Comparison of ENCODE assay signal across 1 cellular context in the genomic region with DNA sequence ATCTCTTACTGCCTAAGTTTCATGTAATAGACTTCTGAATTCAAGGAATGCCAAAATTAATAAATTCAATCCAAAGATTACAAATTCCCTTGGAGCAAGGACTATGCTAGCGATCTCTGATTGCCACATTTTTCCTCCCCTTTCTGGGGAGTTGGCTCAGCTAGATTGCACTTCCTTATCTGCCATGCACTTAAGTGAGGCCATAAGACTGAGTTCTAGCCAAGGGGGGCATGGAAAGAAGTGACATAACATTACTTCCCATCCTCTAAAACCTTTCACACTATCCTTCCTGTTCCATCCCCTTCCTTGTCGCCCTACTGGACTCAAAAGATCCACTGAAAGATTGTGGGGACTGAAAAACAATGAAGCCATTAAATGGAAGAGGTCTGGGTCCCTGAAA.
TF ChIP-seq lines count a peak whose summit lies in the region.

No MANE protein-coding gene starts in this region.

TF ChIP-seq in GM23338, 12 proteins besides CTCF, POLR2A, EP300 and RAD21 (continued from another document):
- TF ChIP-seq, protein P1, sequence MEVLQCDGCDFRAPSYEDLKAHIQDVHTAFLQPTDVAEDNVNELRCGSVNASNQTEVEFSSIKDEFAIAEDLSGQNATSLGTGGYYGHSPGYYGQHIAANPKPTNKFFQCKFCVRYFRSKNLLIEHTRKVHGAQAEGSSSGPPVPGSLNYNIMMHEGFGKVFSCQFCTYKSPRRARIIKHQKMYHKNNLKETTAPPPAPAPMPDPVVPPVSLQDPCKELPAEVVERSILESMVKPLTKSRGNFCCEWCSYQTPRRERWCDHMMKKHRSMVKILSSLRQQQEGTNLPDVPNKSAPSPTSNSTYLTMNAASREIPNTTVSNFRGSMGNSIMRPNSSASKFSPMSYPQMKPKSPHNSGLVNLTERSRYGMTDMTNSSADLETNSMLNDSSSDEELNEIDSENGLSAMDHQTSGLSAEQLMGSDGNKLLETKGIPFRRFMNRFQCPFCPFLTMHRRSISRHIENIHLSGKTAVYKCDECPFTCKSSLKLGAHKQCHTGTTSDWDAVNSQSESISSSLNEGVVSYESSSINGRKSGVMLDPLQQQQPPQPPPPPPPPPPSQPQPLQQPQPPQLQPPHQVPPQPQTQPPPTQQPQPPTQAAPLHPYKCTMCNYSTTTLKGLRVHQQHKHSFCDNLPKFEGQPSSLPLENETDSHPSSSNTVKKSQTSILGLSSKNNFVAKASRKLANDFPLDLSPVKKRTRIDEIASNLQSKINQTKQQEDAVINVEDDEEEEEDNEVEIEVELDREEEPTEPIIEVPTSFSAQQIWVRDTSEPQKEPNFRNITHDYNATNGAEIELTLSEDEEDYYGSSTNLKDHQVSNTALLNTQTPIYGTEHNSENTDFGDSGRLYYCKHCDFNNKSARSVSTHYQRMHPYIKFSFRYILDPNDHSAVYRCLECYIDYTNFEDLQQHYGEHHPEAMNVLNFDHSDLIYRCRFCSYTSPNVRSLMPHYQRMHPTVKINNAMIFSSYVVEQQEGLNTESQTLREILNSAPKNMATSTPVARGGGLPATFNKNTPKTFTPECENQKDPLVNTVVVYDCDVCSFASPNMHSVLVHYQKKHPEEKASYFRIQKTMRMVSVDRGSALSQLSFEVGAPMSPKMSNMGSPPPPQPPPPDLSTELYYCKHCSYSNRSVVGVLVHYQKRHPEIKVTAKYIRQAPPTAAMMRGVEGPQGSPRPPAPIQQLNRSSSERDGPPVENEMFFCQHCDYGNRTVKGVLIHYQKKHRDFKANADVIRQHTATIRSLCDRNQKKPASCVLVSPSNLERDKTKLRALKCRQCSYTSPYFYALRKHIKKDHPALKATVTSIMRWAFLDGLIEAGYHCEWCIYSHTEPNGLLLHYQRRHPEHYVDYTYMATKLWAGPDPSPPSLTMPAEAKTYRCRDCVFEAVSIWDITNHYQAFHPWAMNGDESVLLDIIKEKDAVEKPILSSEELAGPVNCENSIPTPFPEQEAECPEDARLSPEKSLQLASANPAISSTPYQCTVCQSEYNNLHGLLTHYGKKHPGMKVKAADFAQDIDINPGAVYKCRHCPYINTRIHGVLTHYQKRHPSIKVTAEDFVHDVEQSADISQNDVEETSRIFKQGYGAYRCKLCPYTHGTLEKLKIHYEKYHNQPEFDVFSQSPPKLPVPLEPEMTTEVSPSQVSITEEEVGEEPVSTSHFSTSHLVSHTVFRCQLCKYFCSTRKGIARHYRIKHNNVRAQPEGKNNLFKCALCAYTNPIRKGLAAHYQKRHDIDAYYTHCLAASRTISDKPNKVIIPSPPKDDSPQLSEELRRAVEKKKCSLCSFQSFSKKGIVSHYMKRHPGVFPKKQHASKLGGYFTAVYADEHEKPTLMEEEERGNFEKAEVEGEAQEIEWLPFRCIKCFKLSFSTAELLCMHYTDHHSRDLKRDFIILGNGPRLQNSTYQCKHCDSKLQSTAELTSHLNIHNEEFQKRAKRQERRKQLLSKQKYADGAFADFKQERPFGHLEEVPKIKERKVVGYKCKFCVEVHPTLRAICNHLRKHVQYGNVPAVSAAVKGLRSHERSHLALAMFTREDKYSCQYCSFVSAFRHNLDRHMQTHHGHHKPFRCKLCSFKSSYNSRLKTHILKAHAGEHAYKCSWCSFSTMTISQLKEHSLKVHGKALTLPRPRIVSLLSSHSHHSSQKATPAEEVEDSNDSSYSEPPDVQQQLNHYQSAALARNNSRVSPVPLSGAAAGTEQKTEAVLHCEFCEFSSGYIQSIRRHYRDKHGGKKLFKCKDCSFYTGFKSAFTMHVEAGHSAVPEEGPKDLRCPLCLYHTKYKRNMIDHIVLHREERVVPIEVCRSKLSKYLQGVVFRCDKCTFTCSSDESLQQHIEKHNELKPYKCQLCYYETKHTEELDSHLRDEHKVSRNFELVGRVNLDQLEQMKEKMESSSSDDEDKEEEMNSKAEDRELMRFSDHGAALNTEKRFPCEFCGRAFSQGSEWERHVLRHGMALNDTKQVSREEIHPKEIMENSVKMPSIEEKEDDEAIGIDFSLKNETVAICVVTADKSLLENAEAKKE (CRISPR knock-in tag; IDR thresholded peaks at IDR 0.05) = no peak
- no peak for TF ChIP-seq ZNF331 (CRISPR knock-in tag; IDR thresholded peaks at IDR 0.05; ENCODE audit: low read depth)
- TF ChIP-seq EZH2 (IDR thresholded peaks at IDR 0.05; ENCODE audit: low read depth, unreplicated experiment) = no peak
- no peak for TF ChIP-seq POLR2AphosphoS5 (IDR thresholded peaks at IDR 0.05; ENCODE audit: low read depth)
- no peak for TF ChIP-seq EZH2phosphoT487 (IDR thresholded peaks at IDR 0.05; ENCODE audit: unreplicated experiment)
- TF ChIP-seq, protein P2, sequence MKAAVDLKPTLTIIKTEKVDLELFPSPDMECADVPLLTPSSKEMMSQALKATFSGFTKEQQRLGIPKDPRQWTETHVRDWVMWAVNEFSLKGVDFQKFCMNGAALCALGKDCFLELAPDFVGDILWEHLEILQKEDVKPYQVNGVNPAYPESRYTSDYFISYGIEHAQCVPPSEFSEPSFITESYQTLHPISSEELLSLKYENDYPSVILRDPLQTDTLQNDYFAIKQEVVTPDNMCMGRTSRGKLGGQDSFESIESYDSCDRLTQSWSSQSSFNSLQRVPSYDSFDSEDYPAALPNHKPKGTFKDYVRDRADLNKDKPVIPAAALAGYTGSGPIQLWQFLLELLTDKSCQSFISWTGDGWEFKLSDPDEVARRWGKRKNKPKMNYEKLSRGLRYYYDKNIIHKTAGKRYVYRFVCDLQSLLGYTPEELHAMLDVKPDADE (IDR thresholded peaks at IDR 0.05) = no peak
- TF ChIP-seq JUNB (IDR thresholded peaks at IDR 0.05; ENCODE audit: unreplicated experiment) = no peak
- TF ChIP-seq, protein P3, sequence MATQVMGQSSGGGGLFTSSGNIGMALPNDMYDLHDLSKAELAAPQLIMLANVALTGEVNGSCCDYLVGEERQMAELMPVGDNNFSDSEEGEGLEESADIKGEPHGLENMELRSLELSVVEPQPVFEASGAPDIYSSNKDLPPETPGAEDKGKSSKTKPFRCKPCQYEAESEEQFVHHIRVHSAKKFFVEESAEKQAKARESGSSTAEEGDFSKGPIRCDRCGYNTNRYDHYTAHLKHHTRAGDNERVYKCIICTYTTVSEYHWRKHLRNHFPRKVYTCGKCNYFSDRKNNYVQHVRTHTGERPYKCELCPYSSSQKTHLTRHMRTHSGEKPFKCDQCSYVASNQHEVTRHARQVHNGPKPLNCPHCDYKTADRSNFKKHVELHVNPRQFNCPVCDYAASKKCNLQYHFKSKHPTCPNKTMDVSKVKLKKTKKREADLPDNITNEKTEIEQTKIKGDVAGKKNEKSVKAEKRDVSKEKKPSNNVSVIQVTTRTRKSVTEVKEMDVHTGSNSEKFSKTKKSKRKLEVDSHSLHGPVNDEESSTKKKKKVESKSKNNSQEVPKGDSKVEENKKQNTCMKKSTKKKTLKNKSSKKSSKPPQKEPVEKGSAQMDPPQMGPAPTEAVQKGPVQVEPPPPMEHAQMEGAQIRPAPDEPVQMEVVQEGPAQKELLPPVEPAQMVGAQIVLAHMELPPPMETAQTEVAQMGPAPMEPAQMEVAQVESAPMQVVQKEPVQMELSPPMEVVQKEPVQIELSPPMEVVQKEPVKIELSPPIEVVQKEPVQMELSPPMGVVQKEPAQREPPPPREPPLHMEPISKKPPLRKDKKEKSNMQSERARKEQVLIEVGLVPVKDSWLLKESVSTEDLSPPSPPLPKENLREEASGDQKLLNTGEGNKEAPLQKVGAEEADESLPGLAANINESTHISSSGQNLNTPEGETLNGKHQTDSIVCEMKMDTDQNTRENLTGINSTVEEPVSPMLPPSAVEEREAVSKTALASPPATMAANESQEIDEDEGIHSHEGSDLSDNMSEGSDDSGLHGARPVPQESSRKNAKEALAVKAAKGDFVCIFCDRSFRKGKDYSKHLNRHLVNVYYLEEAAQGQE (IDR thresholded peaks at IDR 0.05; ENCODE audit: unreplicated experiment) = no peak
- no peak for TF ChIP-seq ZNF114 (CRISPR knock-in tag; IDR thresholded peaks at IDR 0.05)
